In genomic region chr6:131063028-131063763, GRCh38 we compare ENCODE assay signal across 8 cellular contexts. TPM values are rescaled to one million over a fixed set of nuclear protein-coding genes. Genes with fewer than 3 reads are reported as not detected.
A peak's percentile ranks its signal among the peaks of the same experiment; 100 is the strongest.
DNase-seq lines count a peak whose midpoint lies in the region; ATAC-seq and TF ChIP-seq lines count a peak whose summit lies in the region.

Gene EPB41L2 (minus strand): TSS chr6:131063245. CDS start chr6:130956485, 106,760 bp downstream.

- under 1% methylated on average over 61 of the region's 61 CpGs for WGBS in mesenchymal stem cell

- peak within 1 kb of the TSS; percentile 92 to 97 for H3K18ac ChIP-seq in mesenchymal stem cell (ENCODE audit: low read depth in 1 of 2, low read length in 2 of 2)

- H3K4me1 Mint-ChIP-seq in effector memory CD8-positive, alpha-beta T cell (ENCODE audit: low read depth in 2 of 2): peaks cover 15 to 18% of the 10 kb centered on the region in 2 donors

- H4K8ac ChIP-seq in mesenchymal stem cell (ENCODE audit: low read length): peak within 1 kb of the TSS; percentile 69

- ATAC-seq in GM18867 (IDR thresholded peaks at IDR 0.05; ENCODE audit: unreplicated experiment): peak; percentile 76
- ATAC-seq in HG03097 (IDR thresholded peaks at IDR 0.05; ENCODE audit: low FRiP score, unreplicated experiment): peak; percentile 76
- peak; percentile 89 for ATAC-seq in effector memory CD8-positive, alpha-beta T cell (replicated peaks)

- CTCF ChIA-PET in AG04450 (lab: Charles Lee): interaction anchor here (0.7 kb wide), 2 partner anchors 84 to 99 kb away, joined by 3 to 7 read pairs; no protein-coding TSS in a partner anchor

- peak within 1 kb of the TSS in 1 of 2 experiments; percentile 69 for H3K4ac ChIP-seq in mesenchymal stem cell (ENCODE audit: low read depth in 1 of 2, low read length in 2 of 2)

- peak within 1 kb of the TSS; percentile 81 to 86 for H3K4me3 Mint-ChIP-seq in effector memory CD8-positive, alpha-beta T cell

- H3K4me3 ChIP-seq in AG04450 (ENCODE audit: low read depth, low read length) (peak within 1 kb of the TSS; percentile 89), mesenchymal stem cell (ENCODE audit: insufficient read depth in 1 of 2, low read depth in 1 of 2, low read length in 2 of 2) (peak within 1 kb of the TSS; percentile 88 to 90)

- peak within 1 kb of the TSS; percentile 1 to 37 for H2BK12ac ChIP-seq in mesenchymal stem cell (ENCODE audit: low read length in 2 of 2)

- peak within 1 kb of the TSS; percentile 20 for H2AFZ ChIP-seq in mesenchymal stem cell (ENCODE audit: low read depth, low read length)

- H2BK15ac ChIP-seq in mesenchymal stem cell (ENCODE audit: low read depth, poor library complexity, severe bottlenecking): peak within 1 kb of the TSS; percentile 12

- H3K36me3 Mint-ChIP-seq in effector memory CD8-positive, alpha-beta T cell (ENCODE audit: insufficient read depth): no peaks in the 10 kb centered on the region

- peak; percentile 37; the same call in 1 of the 2 replicates for TF ChIP-seq CTCF in AG04450 (IDR thresholded peaks at IDR 0.05; ENCODE audit: low read depth, low read length)

- POLR2A ChIA-PET in AG04450 (lab: Yijun Ruan, JAX): interaction anchor here (0.6 to 1.2 kb wide), 2 partner anchors 39 to 173 kb away, joined by 4 read pairs; no protein-coding TSS in a partner anchor

- H2BK5ac ChIP-seq in mesenchymal stem cell (ENCODE audit: low read depth, low read length, poor library complexity, severe bottlenecking): peak within 1 kb of the TSS; percentile 15

- peak within 1 kb of the TSS; percentile 77 for H2BK120ac ChIP-seq in mesenchymal stem cell (ENCODE audit: low read depth, low read length)

- no peaks in the 10 kb centered on the region for H3K36me3 ChIP-seq in mesenchymal stem cell (ENCODE audit: control insufficient read depth in 1 of 2, insufficient read depth in 2 of 2, low read depth in 1 of 2, low read length in 2 of 2)

- H3K27me3 ChIP-seq in AG04450 (ENCODE audit: control insufficient read depth, insufficient read depth, low read length) (no peaks in the 10 kb centered on the region), mesenchymal stem cell (ENCODE audit: control insufficient read depth in 1 of 2, insufficient read depth in 1 of 2, low read length in 2 of 2) (no peaks in the 10 kb centered on the region)

- peak within 1 kb of the TSS; percentile 39 to 59 for H3K27ac Mint-ChIP-seq in effector memory CD8-positive, alpha-beta T cell

- peaks cover 2% of the 10 kb centered on the region for H3K4me1 ChIP-seq in mesenchymal stem cell (ENCODE audit: control insufficient read depth, insufficient read depth, low read depth, low read length)

- H3K79me1 ChIP-seq in mesenchymal stem cell (replicated peaks; ENCODE audit: low read length, poor library complexity, severe bottlenecking): no peaks in the 10 kb centered on the region

- H3K14ac ChIP-seq in mesenchymal stem cell (ENCODE audit: low read length in 2 of 2): peak within 1 kb of the TSS in 1 of 2 experiments; percentile 93

- peak within 1 kb of the TSS; percentile 70 for H4K91ac ChIP-seq in mesenchymal stem cell (ENCODE audit: low read length)

- H3K9ac ChIP-seq in mesenchymal stem cell (ENCODE audit: low read length): peak within 1 kb of the TSS; percentile 87

- H3K27ac ChIP-seq in AG04450 (ENCODE audit: low read depth, low read length) (peak within 1 kb of the TSS; percentile 78), mesenchymal stem cell (ENCODE audit: low read length, poor library complexity, severe bottlenecking) (peak within 1 kb of the TSS; percentile 92)

- H3K23ac ChIP-seq in mesenchymal stem cell (ENCODE audit: low read length in 2 of 2): peak within 1 kb of the TSS in 1 of 2 experiments; percentile 83

- H3K9me3 ChIP-seq in AG04450 (ENCODE audit: control insufficient read depth, insufficient read depth, low read length) (no peaks in the 10 kb centered on the region; the same call in 1 of the 2 replicates), mesenchymal stem cell (ENCODE audit: control insufficient read depth, low read length) (no peaks in the 10 kb centered on the region)

- peak within 1 kb of the TSS; percentile 82 for H3K4me2 ChIP-seq in mesenchymal stem cell (ENCODE audit: low read length, poor library complexity, severe bottlenecking)

- no peak within 1 kb of the TSS for H2AK5ac ChIP-seq in mesenchymal stem cell (ENCODE audit: low read length, severe bottlenecking)

- DNase-seq in AG04450 (ENCODE audit: low read depth, low spot score): peak; percentile 70
- peak; percentile 96 for DNase-seq in NCI-H82 (lab: John Stamatoyannopoulos, UW)
- peak; percentile 60 to 65 for DNase-seq in activated CD8-positive, alpha-beta memory T cell treated with anti-CD3 and anti-CD28 coated beads for 4 hours (ENCODE audit: low read depth in 2 of 2)
- DNase-seq in effector memory CD8-positive, alpha-beta T cell: peak; percentile 73 to 81 (median 75)
- peak; percentile 91 for DNase-seq in mesenchymal stem cell
- DNase-seq in stimulated activated CD8-positive, alpha-beta memory T cell treated with anti-CD3 and anti-CD28 coated beads, Interleukin-12 subunit alpha, Interleukin-12 subunit beta, amount 100 ng/mL, for 4 hours (ENCODE audit: low read depth): peak; percentile 71

- H3K9me3 Mint-ChIP-seq in effector memory CD8-positive, alpha-beta T cell: no peaks in the 10 kb centered on the region

- H3K27me3 Mint-ChIP-seq in effector memory CD8-positive, alpha-beta T cell: no peaks in the 10 kb centered on the region

RNA-seq across cellular contexts. Expression of gene EPB41L2, which starts in this region (rescaled TPM):
- polyA plus RNA-seq in AG04450 (2011; rRNA removed): 150 and 165 TPM in 2 replicates
- 186 and 206 TPM in 2 replicates for polyA minus RNA-seq in AG04450 (2011; rRNA and poly(A)+ RNA removed)
- 50.3 TPM for polyA plus RNA-seq in mesenchymal stem cell (2013, experiment 1 of 2)
- polyA plus RNA-seq in mesenchymal stem cell (2013, experiment 2 of 2): 49.4 TPM

Comparison
In these comparisons a context has a peak if more than half of its experiments do, and no peak if none do; other contexts are left out.
1. Peak in every context shown above with its lines: DNase-seq, ATAC-seq, H3K4me3 ChIP-seq and H3K27ac ChIP-seq.